Comparison of ENCODE assay signal across 1 cellular context in the genomic region with DNA sequence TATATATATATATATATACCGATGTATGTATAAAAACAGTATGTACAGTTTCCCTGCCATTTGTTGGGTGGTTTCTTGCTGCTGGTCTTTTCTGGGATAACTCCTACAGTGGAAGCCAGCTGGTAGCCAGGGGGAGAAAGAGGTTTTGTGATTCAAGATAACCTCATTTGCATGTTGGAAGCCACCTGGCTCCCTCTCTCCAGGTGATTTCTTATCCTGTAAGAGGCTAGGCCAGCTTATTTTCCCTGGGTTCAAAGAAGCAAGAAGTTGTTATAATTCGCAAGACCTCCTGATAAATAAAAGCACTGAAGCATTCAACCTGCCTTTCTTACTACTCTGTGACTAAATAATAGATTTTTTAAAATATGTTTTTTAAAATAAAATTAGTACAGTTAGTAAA.
TF ChIP-seq lines count a peak whose summit lies in the region.

No MANE protein-coding gene starts in this region.

TF ChIP-seq in HepG2, 621 proteins besides CTCF, POLR2A, EP300 and RAD21 (continued from another document):
- TF ChIP-seq, protein P1, sequence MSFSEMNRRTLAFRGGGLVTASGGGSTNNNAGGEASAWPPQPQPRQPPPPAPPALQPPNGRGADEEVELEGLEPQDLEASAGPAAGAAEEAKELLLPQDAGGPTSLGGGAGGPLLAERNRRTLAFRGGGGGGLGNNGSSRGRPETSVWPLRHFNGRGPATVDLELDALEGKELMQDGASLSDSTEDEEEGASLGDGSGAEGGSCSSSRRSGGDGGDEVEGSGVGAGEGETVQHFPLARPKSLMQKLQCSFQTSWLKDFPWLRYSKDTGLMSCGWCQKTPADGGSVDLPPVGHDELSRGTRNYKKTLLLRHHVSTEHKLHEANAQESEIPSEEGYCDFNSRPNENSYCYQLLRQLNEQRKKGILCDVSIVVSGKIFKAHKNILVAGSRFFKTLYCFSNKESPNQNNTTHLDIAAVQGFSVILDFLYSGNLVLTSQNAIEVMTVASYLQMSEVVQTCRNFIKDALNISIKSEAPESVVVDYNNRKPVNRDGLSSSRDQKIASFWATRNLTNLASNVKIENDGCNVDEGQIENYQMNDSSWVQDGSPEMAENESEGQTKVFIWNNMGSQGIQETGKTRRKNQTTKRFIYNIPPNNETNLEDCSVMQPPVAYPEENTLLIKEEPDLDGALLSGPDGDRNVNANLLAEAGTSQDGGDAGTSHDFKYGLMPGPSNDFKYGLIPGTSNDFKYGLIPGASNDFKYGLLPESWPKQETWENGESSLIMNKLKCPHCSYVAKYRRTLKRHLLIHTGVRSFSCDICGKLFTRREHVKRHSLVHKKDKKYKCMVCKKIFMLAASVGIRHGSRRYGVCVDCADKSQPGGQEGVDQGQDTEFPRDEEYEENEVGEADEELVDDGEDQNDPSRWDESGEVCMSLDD (CRISPR knock-in tag; IDR thresholded peaks at IDR 0.05; ENCODE audit: borderline replicate concordance): no peak
- TF ChIP-seq ZNF577 (CRISPR knock-in tag; IDR thresholded peaks at IDR 0.05; ENCODE audit: borderline replicate concordance, low read depth) (no peak), POLR2AphosphoS2 (IDR thresholded peaks at IDR 0.05; ENCODE audit: low read depth, low read length) (no peak), RFX1 (IDR thresholded peaks at IDR 0.05) (no peak), ZNF75D (CRISPR knock-in tag; IDR thresholded peaks at IDR 0.05; ENCODE audit: borderline replicate concordance) (no peak)
